In genomic region chr15:93866996-93867395, GRCh38 we compare ENCODE assay signal across 18 cellular contexts.
"Had no signal": no experiment of that assay in that cellular context is flagged by ENCODE, and none has a peak within 500 bp of the region (broad histone marks: within the 10 kb centered on the region; RNA-seq: fewer than 3 reads in every experiment).

No MANE protein-coding gene starts in this region.

- H3K4me3 ChIP-seq: dorsolateral prefrontal cortex, left lung, lung, testis, tibial nerve, upper lobe of right lung, vagina had no signal

- ATAC-seq: esophagus mucosa; left lung; stimulated activated naive B cell treated with anti-CD40 and anti-IgM and Interleukin-4, amounts not matched to agents 10 μg/mL and 1 μg/mL and 100 μg/mL, for 72 hours; stimulated activated naive CD8-positive, alpha-beta T cell treated with anti-CD3 and anti-CD28 coated beads, Interleukin-15, amount 100 ng/mL, for 72 hours; upper lobe of right lung had no signal

- H3K27ac ChIP-seq: dorsolateral prefrontal cortex, left lung, testis, tibial nerve, upper lobe of right lung, vagina had no signal

- H3K4me1 Mint-ChIP-seq: nephron progenitor cell had no signal

- H3K27ac Mint-ChIP-seq: immature natural killer cell; nephron progenitor cell; stimulated activated naive B cell treated with anti-CD40 and anti-IgM and Interleukin-4, amounts not matched to agents 10 μg/mL and 1 μg/mL and 100 μg/mL, for 72 hours; stimulated activated naive CD8-positive, alpha-beta T cell treated with anti-CD3 and anti-CD28 coated beads, Interleukin-15, amount 100 ng/mL, for 72 hours had no signal

- H3K36me3 Mint-ChIP-seq: immature natural killer cell; stimulated activated naive B cell treated with anti-CD40 and anti-IgM and Interleukin-4, amounts not matched to agents 10 μg/mL and 1 μg/mL and 100 μg/mL, for 72 hours had no signal

- H3K27me3 Mint-ChIP-seq: stimulated activated naive B cell treated with anti-CD40 and anti-IgM and Interleukin-4, amounts not matched to agents 10 μg/mL and 1 μg/mL and 100 μg/mL, for 72 hours had no signal

- DNase-seq: cortex of kidney; dorsolateral prefrontal cortex; effector CD8-positive, alpha-beta T cell; immature natural killer cell; left lung; mesenchymal stem cell; midbrain; stimulated activated CD4-positive, alpha-beta T cell treated with anti-CD3 and anti-CD28 coated beads, Interleukin-2, amount 100 ng/mL, for 24 hours; stimulated activated CD4-positive, alpha-beta T cell treated with anti-CD3 and anti-CD28 coated beads, Interleukin-4, amount 100 ng/mL, for 4 hours; stimulated activated naive B cell treated with anti-CD40 and anti-IgM and Interleukin-4, amounts not matched to agents 10 μg/mL and 1 μg/mL and 100 μg/mL, for 72 hours; stimulated activated naive CD8-positive, alpha-beta T cell treated with anti-CD3 and anti-CD28 coated beads, Interleukin-15, amount 100 ng/mL, for 72 hours; testis; upper lobe of right lung had no signal

- H3K36me3 ChIP-seq: left lung, tibial nerve, upper lobe of right lung, vagina had no signal

- H3K9me3 Mint-ChIP-seq: nephron progenitor cell; stimulated activated naive B cell treated with anti-CD40 and anti-IgM and Interleukin-4, amounts not matched to agents 10 μg/mL and 1 μg/mL and 100 μg/mL, for 72 hours; stimulated activated naive CD8-positive, alpha-beta T cell treated with anti-CD3 and anti-CD28 coated beads, Interleukin-15, amount 100 ng/mL, for 72 hours had no signal

- H3K4me3 Mint-ChIP-seq: immature natural killer cell; nephron progenitor cell; stimulated activated naive B cell treated with anti-CD40 and anti-IgM and Interleukin-4, amounts not matched to agents 10 μg/mL and 1 μg/mL and 100 μg/mL, for 72 hours; stimulated activated naive CD8-positive, alpha-beta T cell treated with anti-CD3 and anti-CD28 coated beads, Interleukin-15, amount 100 ng/mL, for 72 hours had no signal

- H3K27me3 ChIP-seq: left lung, testis, tibial nerve, upper lobe of right lung, vagina had no signal

- H3K9me3 ChIP-seq: left lung, testis, tibial nerve, upper lobe of right lung, vagina had no signal

- H3K4me1 ChIP-seq: testis, upper lobe of right lung, vagina had no signal
